ENCODE assay signal across 16 cellular contexts in genomic region chr7:118259115-118259514, GRCh38. TPM values are rescaled to one million over a fixed set of nuclear protein-coding genes. Genes with fewer than 3 reads are reported as not detected.
DNase-seq lines count a peak whose midpoint lies in the region; FAIRE-seq and TF ChIP-seq lines count a peak whose summit lies in the region.
"Had no signal": no experiment of that assay in that cellular context is flagged by ENCODE, and none has a peak within 500 bp of the region (broad histone marks: within the 10 kb centered on the region; RNA-seq: fewer than 3 reads in every experiment).

No MANE protein-coding gene starts in this region.

- no peaks in the 10 kb centered on the region for H3K4me1 ChIP-seq in left ventricle myocardium inferior
- no peaks in the 10 kb centered on the region for H3K4me1 ChIP-seq in tibial artery
- H3K4me1 ChIP-seq: BE2C, heart left ventricle had no signal

- DNase-seq in left ventricle myocardium inferior, result no peak
- no peak for DNase-seq in cardiac septum (ENCODE audit: low spot score)
- peak; percentile 56 for DNase-seq in NB4 (ENCODE audit: low read depth)
- peak; percentile 20 for DNase-seq in bronchial epithelial cell (ENCODE audit: low read depth)
- DNase-seq in tibial artery, result no peak
- no peak for DNase-seq in germinal center (ENCODE audit: low spot score)
- no peak for DNase-seq in posterior vena cava (ENCODE audit: low spot score)
- DNase-seq in COLO829 (ENCODE audit: low spot score), result no peak
- DNase-seq: activated gamma-delta T cell treated with Interleukin-2 at 50 U/mL for 16 hours; BE2C; heart left ventricle; NCI-H1417; NCI-H524 treated with DMSO at 0.1 percent for 48 hours; SHP77 treated with DMSO at 0.1 percent for 48 hours; stimulated activated CD4-positive, alpha-beta T cell treated with anti-CD3 and anti-CD28 coated beads, Interleukin-2, amount 100 ng/mL, for 24 hours had no signal

- H3K9me3 ChIP-seq in left ventricle myocardium inferior (replicated peaks), result no peaks in the 10 kb centered on the region
- no peaks in the 10 kb centered on the region for H3K9me3 ChIP-seq in tibial artery
- H3K9me3 ChIP-seq: BE2C, heart left ventricle had no signal

- intact Hi-C loops in left ventricle myocardium inferior (cut with micrococcal nuclease) (no loop called here), cardiac septum (cut with DNase I) (no loop called here), tibial artery (cut with DNase I; ENCODE audit: low total_unique reads) (no loop called here), posterior vena cava (cut with DNase I) (no loop called here)

- no peak for FAIRE-seq in bronchial epithelial cell (lab: Jason Lieb, UNC)
- FAIRE-seq: TTC549 had no signal

- H3K27me3 ChIP-seq in left ventricle myocardium inferior (ENCODE audit: low read depth), result no peaks in the 10 kb centered on the region
- no peaks in the 10 kb centered on the region for H3K27me3 ChIP-seq in bronchial epithelial cell (ENCODE audit: control insufficient read depth, insufficient read depth, low read length)
- H3K27me3 ChIP-seq in tibial artery, result no peaks in the 10 kb centered on the region
- H3K27me3 ChIP-seq: BE2C, heart left ventricle had no signal

- H3K4me3 ChIP-seq in left ventricle myocardium inferior, result no peak overlapping the region
- H3K4me3 ChIP-seq in NB4 (ENCODE audit: low read depth, low read length), result no peak overlapping the region
- no peak overlapping the region for H3K4me3 ChIP-seq in bronchial epithelial cell (ENCODE audit: low read depth, low read length)
- H3K4me3 ChIP-seq in tibial artery, result no peak overlapping the region
- H3K4me3 ChIP-seq: heart left ventricle had no signal

- peak; percentile 10 for TF ChIP-seq CTCF in left ventricle myocardium inferior (IDR thresholded peaks at IDR 0.05; ENCODE audit: borderline replicate concordance)
- TF ChIP-seq CTCF in NB4 (IDR thresholded peaks at IDR 0.05; ENCODE audit: low read depth, low read length), result no peak
- TF ChIP-seq CTCF in bronchial epithelial cell (IDR thresholded peaks at IDR 0.05; ENCODE audit: insufficient read depth, low read length, severe bottlenecking), result no peak
- peak; percentile 10 to 24 for TF ChIP-seq CTCF in tibial artery (IDR thresholded peaks at IDR 0.05)

- no peak for TF ChIP-seq POLR2A in NB4 (IDR thresholded peaks at IDR 0.05; ENCODE audit: extremely low read depth, insufficient read length)

- H3K27ac ChIP-seq in left ventricle myocardium inferior (replicated peaks) (no peak overlapping the region), tibial artery (no peak overlapping the region)
- H3K27ac ChIP-seq: heart left ventricle had no signal

- H3K36me3 ChIP-seq in left ventricle myocardium inferior (no peaks in the 10 kb centered on the region), bronchial epithelial cell (ENCODE audit: control insufficient read depth, insufficient read depth, low read length) (no peaks in the 10 kb centered on the region), tibial artery (no peaks in the 10 kb centered on the region)
- H3K36me3 ChIP-seq: BE2C, heart left ventricle had no signal

RNA-seq across cellular contexts. Expression of gene ANKRD7, which starts 34.6 kb away (rescaled TPM):
- total RNA-seq in left ventricle myocardium inferior (1.1 TPM), cardiac septum (0.62 TPM), bronchial epithelial cell (0.26 TPM in 2 replicates), posterior vena cava (under 1 TPM; 0.48 to 0.93 TPM)

Comparison
In these comparisons a context has a peak if more than half of its experiments do, and no peak if none do; other contexts are left out.
1. DNase-seq: peak in NB4 (single experiment) and bronchial epithelial cell (single experiment); none in left ventricle myocardium inferior (single experiment), cardiac septum (single experiment), tibial artery (0 of 2), germinal center (single experiment), posterior vena cava (single experiment) and COLO829 (single experiment).
2. CTCF ChIP-seq: peak in left ventricle myocardium inferior (single experiment) and tibial artery (2 of 2); none in NB4 (single experiment) and bronchial epithelial cell (single experiment).